ENCODE assay signal across 30 cellular contexts in the genomic region with DNA sequence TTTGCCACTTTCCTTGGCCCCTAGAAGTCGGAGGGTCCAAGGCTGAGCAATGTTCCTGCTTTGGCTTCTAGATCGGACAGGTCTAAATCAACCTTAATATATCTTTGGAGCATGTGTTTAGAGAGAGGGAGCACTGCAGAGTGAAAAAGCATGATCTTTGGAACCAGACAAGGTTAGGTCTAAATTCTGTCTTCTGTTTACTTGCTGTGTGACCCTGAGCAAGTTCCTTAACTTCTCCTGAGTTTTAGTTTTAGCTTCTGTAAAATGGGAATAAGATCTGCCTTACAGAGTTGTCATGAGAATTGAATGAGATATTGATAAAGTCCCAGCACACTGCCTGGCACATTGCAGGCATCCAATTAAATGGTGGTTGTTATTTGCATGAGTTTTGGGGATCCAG.
"Had no signal": no experiment of that assay in that cellular context is flagged by ENCODE, and none has a peak within 500 bp of the region (broad histone marks: within the 10 kb centered on the region; RNA-seq: fewer than 3 reads in every experiment).

No MANE protein-coding gene starts in this region.

- H3K4me3 Mint-ChIP-seq: naive thymus-derived CD4-positive, alpha-beta T cell; natural killer cell; neural progenitor cell; stimulated activated memory B cell treated with anti-CD40 and anti-IgM and Interleukin-4, amounts not matched to agents 10 μg/mL and 1 μg/mL and 100 μg/mL, for 72 hours; stimulated activated naive CD8-positive, alpha-beta T cell treated with anti-CD3 and anti-CD28 coated beads, Interleukin-15, amount 100 ng/mL, for 72 hours; type B pancreatic cell had no signal

- H3K36me3 ChIP-seq: neural progenitor cell, ovary, spleen, thoracic aorta, thyroid gland, tibial nerve, upper lobe of right lung, uterus had no signal

- H3K27me3 Mint-ChIP-seq: progenitor cell of endocrine pancreas; stimulated activated naive CD8-positive, alpha-beta T cell treated with anti-CD3 and anti-CD28 coated beads, Interleukin-15, amount 100 ng/mL, for 72 hours; type B pancreatic cell had no signal

- H3K27ac Mint-ChIP-seq: naive thymus-derived CD4-positive, alpha-beta T cell; natural killer cell; stimulated activated memory B cell treated with anti-CD40 and anti-IgM and Interleukin-4, amounts not matched to agents 10 μg/mL and 1 μg/mL and 100 μg/mL, for 72 hours; type B pancreatic cell had no signal

- H3K36me3 Mint-ChIP-seq: naive thymus-derived CD4-positive, alpha-beta T cell; natural killer cell; neural progenitor cell; stimulated activated memory B cell treated with anti-CD40 and anti-IgM and Interleukin-4, amounts not matched to agents 10 μg/mL and 1 μg/mL and 100 μg/mL, for 72 hours; type B pancreatic cell had no signal

- H3K27me3 ChIP-seq: neural progenitor cell, ovary, spleen, thyroid gland, tibial nerve, upper lobe of right lung, uterus had no signal

- H3K4me1 Mint-ChIP-seq: naive thymus-derived CD4-positive, alpha-beta T cell; natural killer cell; stimulated activated memory B cell treated with anti-CD40 and anti-IgM and Interleukin-4, amounts not matched to agents 10 μg/mL and 1 μg/mL and 100 μg/mL, for 72 hours; stimulated activated naive CD8-positive, alpha-beta T cell treated with anti-CD3 and anti-CD28 coated beads, Interleukin-15, amount 100 ng/mL, for 72 hours had no signal

- H3K4me1 ChIP-seq: parathyroid adenoma, psoas muscle, spleen, uterus had no signal

- H3K9ac ChIP-seq: neural progenitor cell, parathyroid adenoma had no signal

- ATAC-seq: naive thymus-derived CD4-positive, alpha-beta T cell; natural killer cell; psoas muscle; right cardiac atrium; sciatic nerve; stimulated activated memory B cell treated with anti-CD40 and anti-IgM and Interleukin-4, amounts not matched to agents 10 μg/mL and 1 μg/mL and 100 μg/mL, for 72 hours; stimulated activated naive CD8-positive, alpha-beta T cell treated with anti-CD3 and anti-CD28 coated beads, Interleukin-15, amount 100 ng/mL, for 72 hours; stimulated activated naive CD8-positive, alpha-beta T cell treated with anti-CD3 and anti-CD28 coated beads, Interleukin-15, Interleukin-2, amounts not matched to agents 100 U/mL and 50 U/mL, for 24 hours; upper lobe of right lung had no signal

- DNase-seq: naive thymus-derived CD4-positive, alpha-beta T cell; natural killer cell; occipital lobe; ovary; posterior cingulate gyrus; psoas muscle; right cardiac atrium; spleen; stimulated activated CD4-positive, alpha-beta T cell treated with anti-CD3 and anti-CD28 coated beads, Interleukin-12 subunit alpha, Interleukin-12 subunit beta, amount 100 ng/mL, for 4 hours; stimulated activated CD4-positive, alpha-beta T cell treated with anti-CD3 and anti-CD28 coated beads, Interleukin-1b, Interleukin-23, amount 100 ng/mL, for 48 hours; stimulated activated CD4-positive, alpha-beta T cell treated with anti-CD3 and anti-CD28 coated beads, Interleukin-4, amount 100 ng/mL, for 1 hour; stimulated activated CD4-positive, alpha-beta T cell treated with anti-CD3 and anti-CD28 coated beads, Interleukin-4, amount 100 ng/mL, for 4 hours; stimulated activated CD8-positive, alpha-beta memory T cell treated with anti-CD3 and anti-CD28 coated beads, Interleukin-4, amount 100 ng/mL, for 48 hours; stimulated activated naive CD4-positive, alpha-beta T cell; stimulated activated naive CD8-positive, alpha-beta T cell treated with anti-CD3 and anti-CD28 coated beads, Interleukin-15, amount 100 ng/mL, for 72 hours; stimulated activated naive CD8-positive, alpha-beta T cell treated with anti-CD3 and anti-CD28 coated beads, Interleukin-15, Interleukin-2, amounts not matched to agents 100 U/mL and 50 U/mL, for 24 hours; substantia nigra; thyroid gland; upper lobe of right lung; uterus had no signal

- H3K9me3 ChIP-seq: ovary, psoas muscle, spleen, thoracic aorta, thyroid gland, tibial nerve, upper lobe of right lung, uterus had no signal

- H3K27ac ChIP-seq: neural progenitor cell, ovary, parathyroid adenoma, psoas muscle, skin epidermis, spleen, thoracic aorta, thyroid gland, tibial nerve, upper lobe of right lung, uterus had no signal

- H3K4me3 ChIP-seq: neural progenitor cell, ovary, psoas muscle, skin epidermis, smooth muscle cell, spleen, thoracic aorta, thyroid gland, tibial nerve, upper lobe of right lung, uterus had no signal

- H3K9me3 Mint-ChIP-seq: naive thymus-derived CD4-positive, alpha-beta T cell; natural killer cell; neural progenitor cell; stimulated activated memory B cell treated with anti-CD40 and anti-IgM and Interleukin-4, amounts not matched to agents 10 μg/mL and 1 μg/mL and 100 μg/mL, for 72 hours; stimulated activated naive CD8-positive, alpha-beta T cell treated with anti-CD3 and anti-CD28 coated beads, Interleukin-15, amount 100 ng/mL, for 72 hours; type B pancreatic cell had no signal
